Comparison of ENCODE assay signal across 15 cellular contexts in genomic region chr11:14356342-14356741, GRCh38. TPM values are rescaled to one million over a fixed set of nuclear protein-coding genes. Genes with fewer than 3 reads are reported as not detected.
DNase-seq lines count a peak whose midpoint lies in the region; ATAC-seq and TF ChIP-seq lines count a peak whose summit lies in the region.
"Had no signal": no experiment of that assay in that cellular context is flagged by ENCODE, and none has a peak within 500 bp of the region (broad histone marks: within the 10 kb centered on the region; RNA-seq: fewer than 3 reads in every experiment).

No MANE protein-coding gene starts in this region.

- peaks cover 48 to 62% (median 59%) of the 10 kb centered on the region in 3 donors for H3K4me1 Mint-ChIP-seq in CD8-positive, alpha-beta memory T cell
- H3K4me1 Mint-ChIP-seq in HFFc6 (ENCODE audit: low read depth), result peaks cover 65% of the 10 kb centered on the region
- peaks cover 20 to 52% (median 42%) of the 10 kb centered on the region in 4 donors for H3K4me1 Mint-ChIP-seq in naive thymus-derived CD8-positive, alpha-beta T cell

- no peak for ATAC-seq in naive thymus-derived CD8-positive, alpha-beta T cell
- no peak for ATAC-seq in GM21367 (IDR thresholded peaks at IDR 0.05; ENCODE audit: unreplicated experiment)
- no peak for ATAC-seq in GM19023 (IDR thresholded peaks at IDR 0.05; ENCODE audit: unreplicated experiment)

- no peak for DNase-seq in CD8-positive, alpha-beta memory T cell
- DNase-seq in HFFc6 (no peak), adipocyte (ENCODE audit: low read depth) (no peak), NCI-H446 (lab: John Stamatoyannopoulos, UW) (no peak), RPMI8226 (no peak)
- DNase-seq in naive thymus-derived CD8-positive, alpha-beta T cell, result no peak
- DNase-seq: activated CD4-positive, CD25-positive, alpha-beta regulatory T cell treated with anti-CD3 and anti-CD28 coated beads, Interleukin-2, amount 50 U/mL, for 72 hours; activated naive CD4-positive, alpha-beta T cell treated with Interleukin-2 at 50 U/mL for 16 hours; COR-L47; dermis blood vessel endothelial cell; foreskin fibroblast; NCI-H2081; sigmoid colon had no signal

- H3K27ac ChIP-seq in CD8-positive, alpha-beta memory T cell (ENCODE audit: low read depth, low read length), result no peak overlapping the region
- H3K27ac ChIP-seq: sigmoid colon had no signal

- no peaks in the 10 kb centered on the region for H3K9me3 ChIP-seq in CD8-positive, alpha-beta memory T cell (ENCODE audit: low read length)
- no peaks in the 10 kb centered on the region for H3K9me3 ChIP-seq in adipocyte (ENCODE audit: control insufficient read depth, low read length)
- H3K9me3 ChIP-seq: sigmoid colon had no signal

- CTCF ChIA-PET in CD8-positive, alpha-beta memory T cell (lab: Charles Lee), result interaction anchor here (0.8 kb wide), 1 partner anchor 48 kb away, joined by 3 read pairs; no protein-coding TSS in a partner anchor

- H3K27me3 Mint-ChIP-seq in CD8-positive, alpha-beta memory T cell, result no peaks in the 10 kb centered on the region
- no peaks in the 10 kb centered on the region for H3K27me3 Mint-ChIP-seq in HFFc6 (ENCODE audit: insufficient read depth)
- no peaks in the 10 kb centered on the region for H3K27me3 Mint-ChIP-seq in naive thymus-derived CD8-positive, alpha-beta T cell

- H3K4me1 ChIP-seq in CD8-positive, alpha-beta memory T cell (ENCODE audit: insufficient read depth, low read length), result peaks cover 15% of the 10 kb centered on the region
- H3K4me1 ChIP-seq in adipocyte (ENCODE audit: control insufficient read depth, insufficient read depth, low read length), result peaks cover 21% of the 10 kb centered on the region

- H3K9me3 Mint-ChIP-seq in CD8-positive, alpha-beta memory T cell, result no peaks in the 10 kb centered on the region
- no peaks in the 10 kb centered on the region for H3K9me3 Mint-ChIP-seq in HFFc6
- H3K9me3 Mint-ChIP-seq in naive thymus-derived CD8-positive, alpha-beta T cell, result no peaks in the 10 kb centered on the region

- TF ChIP-seq CTCF in HFFc6 (IDR thresholded peaks at IDR 0.05), result no peak

- POLR2A ChIA-PET in CD8-positive, alpha-beta memory T cell (lab: Charles Lee), result no interaction called here
- POLR2A ChIA-PET in naive thymus-derived CD8-positive, alpha-beta T cell (lab: Charles Lee), result interaction anchor here (0.7 kb wide), 1 partner anchor 488 kb away, joined by 7 read pairs; no protein-coding TSS in a partner anchor

- no peaks in the 10 kb centered on the region for H3K36me3 ChIP-seq in CD8-positive, alpha-beta memory T cell (ENCODE audit: insufficient read depth, low read length)
- no peaks in the 10 kb centered on the region for H3K36me3 ChIP-seq in adipocyte (ENCODE audit: control insufficient read depth, insufficient read depth, low read length, severe bottlenecking)
- H3K36me3 ChIP-seq: sigmoid colon had no signal

- H3K27ac Mint-ChIP-seq in CD8-positive, alpha-beta memory T cell, result peak overlapping the region in 1 of 8 donors; percentile 0
- H3K27ac Mint-ChIP-seq in HFFc6, result no peak overlapping the region
- H3K27ac Mint-ChIP-seq in naive thymus-derived CD8-positive, alpha-beta T cell, result peak overlapping the region in 1 of 10 donors; percentile 27

- H3K36me3 Mint-ChIP-seq in CD8-positive, alpha-beta memory T cell, result peaks cover 0 to 7% (median 0%) of the 10 kb centered on the region in 3 donors
- peaks cover 33% of the 10 kb centered on the region for H3K36me3 Mint-ChIP-seq in HFFc6 (ENCODE audit: low read depth)
- peaks cover 0 to 2% (median 0%) of the 10 kb centered on the region in 3 donors for H3K36me3 Mint-ChIP-seq in naive thymus-derived CD8-positive, alpha-beta T cell

- H3K9ac ChIP-seq in adipocyte (ENCODE audit: low read length), result no peak overlapping the region

- H3K4me3 ChIP-seq in CD8-positive, alpha-beta memory T cell (ENCODE audit: low read length), result no peak overlapping the region
- H3K4me3 ChIP-seq in adipocyte (ENCODE audit: low read length), result peak overlapping the region; percentile 45

- H3K4me3 Mint-ChIP-seq in CD8-positive, alpha-beta memory T cell, result peak overlapping the region in 6 of 7 donors; percentile 81 to 98 (median 94)
- peak overlapping the region; percentile 98 for H3K4me3 Mint-ChIP-seq in HFFc6
- peak overlapping the region in 6 of 10 donors; percentile 1 to 96 (median 33) for H3K4me3 Mint-ChIP-seq in naive thymus-derived CD8-positive, alpha-beta T cell

- H3K27me3 ChIP-seq in CD8-positive, alpha-beta memory T cell (ENCODE audit: insufficient read depth, low read length, poor library complexity, severe bottlenecking), result no peaks in the 10 kb centered on the region
- H3K27me3 ChIP-seq in adipocyte (replicated peaks; ENCODE audit: control insufficient read depth, insufficient read depth, low read length), result no peaks in the 10 kb centered on the region
- H3K27me3 ChIP-seq: sigmoid colon had no signal

RNA-seq across cellular contexts. Expression of gene RRAS2, which starts 2.6 kb away (rescaled TPM):
- total RNA-seq in CD8-positive, alpha-beta memory T cell, result 10 to 100 TPM; 70.1 to 72.6 TPM
- 52.6 TPM for polyA plus RNA-seq in CD8-positive, alpha-beta memory T cell
- total RNA-seq in HFFc6 (2021; fragmentation: NEBNext Ultra II Directional; extraction: Animal tissue kit (Norgen Biotek cat#: 25700)), result 100 to 1,000 TPM in 3 of 6 experiments, 10 to 100 TPM in 3; 89.6 to 122 (median 103) TPM
- total RNA-seq in naive thymus-derived CD8-positive, alpha-beta T cell, result 10 to 100 TPM; 16.0 to 16.2 TPM
- polyA plus RNA-seq in naive thymus-derived CD8-positive, alpha-beta T cell, result 10 to 100 TPM in 2 of 3 donors, 1 to 10 TPM in 1; 6.1 to 19.0 (median 10.0) TPM

Comparison
In these comparisons a context has a peak if more than half of its experiments do, and no peak if none do; other contexts are left out.
1. H3K4me3 Mint-ChIP-seq: peak in every context shown above with its lines; median percentile 98 in HFFc6; 94 in CD8-positive, alpha-beta memory T cell; 33 in naive thymus-derived CD8-positive, alpha-beta T cell.
2. RNA of gene RRAS2, which starts 2.6 kb away (total RNA-seq): 89.6 to 122 TPM in HFFc6 and 70.1 to 72.6 TPM in CD8-positive, alpha-beta memory T cell; 16.0 to 16.2 TPM in naive thymus-derived CD8-positive, alpha-beta T cell; every median in the first group is over 4 times any median in the second.